ENCODE assay signal across 13 cellular contexts in genomic region chr12:71870409-71870808, GRCh38. TPM values are rescaled to one million over a fixed set of nuclear protein-coding genes. Genes with fewer than 3 reads are reported as not detected.
A peak's percentile ranks its signal among the peaks of the same experiment; 100 is the strongest.
DNase-seq lines count a peak whose midpoint lies in the region; ATAC-seq and TF ChIP-seq lines count a peak whose summit lies in the region.
"Had no signal": no experiment of that assay in that cellular context is flagged by ENCODE, and none has a peak within 500 bp of the region (broad histone marks: within the 10 kb centered on the region; RNA-seq: fewer than 3 reads in every experiment).

No MANE protein-coding gene starts in this region.

- H3K27me3 ChIP-seq in body of pancreas, result no peaks in the 10 kb centered on the region
- H3K27me3 ChIP-seq: sigmoid colon, stomach had no signal

- peak; percentile 15 for DNase-seq in GM12864 (ENCODE audit: low read depth)
- peak; percentile 12 for DNase-seq in OCI-LY7 (ENCODE audit: low spot score)
- no peak for DNase-seq in KG1 (lab: John Stamatoyannopoulos, UW)
- DNase-seq in body of pancreas, result no peak
- no peak for DNase-seq in G401 (ENCODE audit: low spot score)
- DNase-seq in stimulated activated CD4-positive, alpha-beta T cell treated with anti-CD3 and anti-CD28 coated beads, Interleukin-4, amount 100 ng/mL, for 24 hours, result no peak
- DNase-seq: DMS 273 treated with DMSO at 0.1 percent for 48 hours, OCI-M1, sigmoid colon, stomach had no signal

- CTCF ChIA-PET in OCI-LY7 (lab: Charles Lee; ENCODE audit: unreplicated experiment), result no interaction called here

- H2AFZ ChIP-seq in OCI-LY7 (ENCODE audit: low read length), result no peak overlapping the region

- TF ChIP-seq CTCF in GM12864 (IDR thresholded peaks at IDR 0.05; ENCODE audit: low read depth, low read length, missing control alignments) (no peak), OCI-LY7 (conservative IDR thresholded peaks at IDR 0.05; ENCODE audit: low read length) (no peak), body of pancreas (IDR thresholded peaks at IDR 0.05) (no peak)

- no peaks in the 10 kb centered on the region for H3K9me3 ChIP-seq in OCI-LY7 (ENCODE audit: low read length)
- H3K9me3 ChIP-seq in body of pancreas, result no peaks in the 10 kb centered on the region
- H3K9me3 ChIP-seq: sigmoid colon, stomach had no signal

- TF ChIP-seq POLR2A in body of pancreas (IDR thresholded peaks at IDR 0.05), result no peak

- H4K20me1 ChIP-seq in OCI-LY7 (ENCODE audit: insufficient read depth, low read length), result no peaks in the 10 kb centered on the region; the same call in 1 of the 2 replicates

- H3K4me2 ChIP-seq in OCI-LY7 (ENCODE audit: low read length), result peak overlapping the region; percentile 48

- no peak overlapping the region for H3K27ac ChIP-seq in OCI-LY7 (ENCODE audit: low read depth, low read length, poor library complexity, severe bottlenecking)
- H3K27ac ChIP-seq in body of pancreas, result no peak overlapping the region
- H3K27ac ChIP-seq: coronary artery, sigmoid colon had no signal

- H3K9me2 ChIP-seq in OCI-LY7 (ENCODE audit: insufficient read depth, low read length), result no peaks in the 10 kb centered on the region

- 55 to 64% methylated on average over 3 of the region's 3 CpGs for WGBS in body of pancreas, 2 donors

- BruUV-seq in OCI-LY7 (replicated peaks; lab: Mats Ljungman, UMichigan), result no TSS peak

- peaks cover 23% of the 10 kb centered on the region; the same call in 1 of the 2 replicates for H3K79me2 ChIP-seq in OCI-LY7 (ENCODE audit: insufficient read depth, low read depth, low read length)

- H3K4me1 ChIP-seq in OCI-LY7 (ENCODE audit: insufficient read depth, low read length, poor library complexity, severe bottlenecking) (peaks cover 11% of the 10 kb centered on the region), body of pancreas (peaks cover 15% of the 10 kb centered on the region)

- POLR2A ChIA-PET in OCI-LY7 (lab: Charles Lee), result interaction anchor here (0.6 to 1.4 kb wide), 4 partner anchors 8 to 51 kb away, joined by 3 read pairs; no protein-coding TSS in a partner anchor

- H3K4me3 ChIP-seq in GM12864 (ENCODE audit: low read depth, low read length) (no peak overlapping the region), OCI-LY7 (ENCODE audit: low read depth, low read length, poor library complexity, severe bottlenecking) (peak overlapping the region; percentile 8), body of pancreas (no peak overlapping the region)
- H3K4me3 ChIP-seq: coronary artery, sigmoid colon, stomach had no signal

- ATAC-seq in GM19438 (IDR thresholded peaks at IDR 0.05; ENCODE audit: low read depth, unreplicated experiment) (peak; percentile 65), HG03025 (IDR thresholded peaks at IDR 0.05; ENCODE audit: low FRiP score, unreplicated experiment) (peak; percentile 79), body of pancreas (no peak)

- H3K36me3 ChIP-seq in OCI-LY7 (ENCODE audit: insufficient read depth, low read length) (peaks cover 16% of the 10 kb centered on the region), body of pancreas (replicated peaks in 1 of 2; ENCODE audit: insufficient read depth in 1 of 2, low read depth in 2 of 2) (peaks cover 0 to 15% of the 10 kb centered on the region in 2 donors)

- in situ Hi-C loops in G401 (cut with HindIII; ENCODE audit: low sequenced_read_pairs), result no loop called here

- intact Hi-C loops in OCI-LY7 (cut with micrococcal nuclease; ENCODE audit: unreplicated experiment) (no loop called here), body of pancreas (cut with DNase I) (no loop called here)

RNA-seq across cellular contexts. Expression of gene TBC1D15, which starts 30.9 kb away (rescaled TPM):
- 12.1 and 12.4 TPM in 2 replicates for total RNA-seq in OCI-LY7 (2014; rRNA removed; shearing (Covaris generic))
- total RNA-seq in OCI-LY7 (2022) (37.9 and 39.9 TPM in 2 replicates), body of pancreas (10 to 100 TPM; 12.5 to 37.9 TPM)
- total RNA-seq in G401 (2014; rRNA removed; shearing (Covaris generic)), result 14.3 and 14.8 TPM in 2 replicates

Comparison
In these comparisons a context has a peak if more than half of its experiments do, and no peak if none do; other contexts are left out.
1. DNase-seq: peak in GM12864 (single experiment) and OCI-LY7 (single experiment); none in KG1 (single experiment), body of pancreas (0 of 4), G401 (single experiment) and stimulated activated CD4-positive, alpha-beta T cell treated with anti-CD3 and anti-CD28 coated beads, Interleukin-4, amount 100 ng/mL, for 24 hours (single experiment).